In the genomic region with DNA sequence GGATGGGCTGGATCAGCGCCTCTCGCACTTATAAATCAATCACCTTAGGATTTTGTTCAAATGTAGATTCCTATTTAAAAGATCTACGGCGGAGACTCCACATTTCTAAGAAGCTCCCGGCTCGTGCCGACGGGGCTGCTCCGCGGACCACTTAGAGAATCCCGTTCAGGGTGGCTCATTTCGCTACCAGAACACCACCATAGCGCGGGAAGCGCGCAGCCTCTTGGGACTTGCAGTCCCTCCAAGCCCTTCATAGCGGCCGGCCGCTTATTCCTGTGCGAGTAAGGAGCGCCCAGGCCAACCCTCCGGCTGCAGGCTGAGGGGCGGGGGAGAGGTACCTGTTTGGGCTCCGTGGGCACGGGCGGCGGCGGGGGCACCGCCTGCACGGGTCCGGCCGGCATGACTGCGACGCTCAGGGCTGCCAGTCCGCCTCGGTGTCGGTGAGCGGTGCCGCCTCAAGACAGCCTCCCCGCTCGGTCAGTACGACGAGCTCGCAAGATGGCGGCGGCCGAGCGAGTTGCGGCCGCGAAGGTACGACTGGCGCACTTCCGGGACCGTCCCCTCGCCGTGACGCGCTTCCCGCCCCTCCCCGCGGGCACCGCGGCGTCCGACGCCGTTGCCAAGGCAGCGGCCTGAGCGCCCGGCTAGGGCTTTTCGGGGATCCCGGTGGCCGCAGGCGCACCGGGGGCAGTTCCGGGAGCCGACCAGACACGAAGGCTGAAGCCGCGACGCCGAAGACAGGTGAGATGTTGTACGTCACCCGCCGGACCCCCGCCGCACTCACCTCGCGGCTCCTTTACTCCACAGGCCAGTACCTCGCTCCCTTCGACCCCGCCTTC, we compare ENCODE assay signal across 1 cellular context.
TF ChIP-seq lines count a peak whose summit lies in the region.

TSS of gene CCDC157 (plus strand) at position 616 of the 839 bp plus-strand sequence. CDS start 8,994 bp downstream, outside the sequence.
A gene with protein sequence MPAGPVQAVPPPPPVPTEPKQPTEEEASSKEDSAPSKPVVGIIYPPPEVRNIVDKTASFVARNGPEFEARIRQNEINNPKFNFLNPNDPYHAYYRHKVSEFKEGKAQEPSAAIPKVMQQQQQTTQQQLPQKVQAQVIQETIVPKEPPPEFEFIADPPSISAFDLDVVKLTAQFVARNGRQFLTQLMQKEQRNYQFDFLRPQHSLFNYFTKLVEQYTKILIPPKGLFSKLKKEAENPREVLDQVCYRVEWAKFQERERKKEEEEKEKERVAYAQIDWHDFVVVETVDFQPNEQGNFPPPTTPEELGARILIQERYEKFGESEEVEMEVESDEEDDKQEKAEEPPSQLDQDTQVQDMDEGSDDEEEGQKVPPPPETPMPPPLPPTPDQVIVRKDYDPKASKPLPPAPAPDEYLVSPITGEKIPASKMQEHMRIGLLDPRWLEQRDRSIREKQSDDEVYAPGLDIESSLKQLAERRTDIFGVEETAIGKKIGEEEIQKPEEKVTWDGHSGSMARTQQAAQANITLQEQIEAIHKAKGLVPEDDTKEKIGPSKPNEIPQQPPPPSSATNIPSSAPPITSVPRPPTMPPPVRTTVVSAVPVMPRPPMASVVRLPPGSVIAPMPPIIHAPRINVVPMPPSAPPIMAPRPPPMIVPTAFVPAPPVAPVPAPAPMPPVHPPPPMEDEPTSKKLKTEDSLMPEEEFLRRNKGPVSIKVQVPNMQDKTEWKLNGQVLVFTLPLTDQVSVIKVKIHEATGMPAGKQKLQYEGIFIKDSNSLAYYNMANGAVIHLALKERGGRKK (minus strand): TSS at position 503 of the 839 bp plus-strand sequence. CDS start 102 bp downstream, at position 401.

TF ChIP-seq in HepG2, 621 proteins besides CTCF, POLR2A, EP300 and RAD21 (continued from another document and continues in another):
- TF ChIP-seq, protein P1, sequence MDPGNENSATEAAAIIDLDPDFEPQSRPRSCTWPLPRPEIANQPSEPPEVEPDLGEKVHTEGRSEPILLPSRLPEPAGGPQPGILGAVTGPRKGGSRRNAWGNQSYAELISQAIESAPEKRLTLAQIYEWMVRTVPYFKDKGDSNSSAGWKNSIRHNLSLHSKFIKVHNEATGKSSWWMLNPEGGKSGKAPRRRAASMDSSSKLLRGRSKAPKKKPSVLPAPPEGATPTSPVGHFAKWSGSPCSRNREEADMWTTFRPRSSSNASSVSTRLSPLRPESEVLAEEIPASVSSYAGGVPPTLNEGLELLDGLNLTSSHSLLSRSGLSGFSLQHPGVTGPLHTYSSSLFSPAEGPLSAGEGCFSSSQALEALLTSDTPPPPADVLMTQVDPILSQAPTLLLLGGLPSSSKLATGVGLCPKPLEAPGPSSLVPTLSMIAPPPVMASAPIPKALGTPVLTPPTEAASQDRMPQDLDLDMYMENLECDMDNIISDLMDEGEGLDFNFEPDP (CRISPR knock-in tag; conservative IDR thresholded peaks at IDR 0.05): no peak
- TF ChIP-seq ZSCAN25 (CRISPR knock-in tag; IDR thresholded peaks at IDR 0.05) (no peak), MAFG (CRISPR knock-in tag; IDR thresholded peaks at IDR 0.05) (no peak), USF2 (IDR thresholded peaks at IDR 0.05; ENCODE audit: low read depth, low read length) (no peak), USF2 (CRISPR knock-in tag; IDR thresholded peaks at IDR 0.05; ENCODE audit: borderline replicate concordance) (no peak; the same call in 1 of the 2 replicates), HES4 (CRISPR knock-in tag; IDR thresholded peaks at IDR 0.05; ENCODE audit: borderline replicate concordance) (peak; percentile 85), AHDC1 (CRISPR knock-in tag; IDR thresholded peaks at IDR 0.05; ENCODE audit: borderline replicate concordance) (no peak), ZNF549 (CRISPR knock-in tag; IDR thresholded peaks at IDR 0.05) (no peak), PPARG (CRISPR knock-in tag; conservative IDR thresholded peaks at IDR 0.05) (0 out of 2 replicates have a peak, but pooled peaks have one; percentile 38), FOXA3 (CRISPR knock-in tag; IDR thresholded peaks at IDR 0.05) (peak; percentile 54), NFYB (CRISPR knock-in tag; IDR thresholded peaks at IDR 0.05) (no peak), ZNF629 (CRISPR knock-in tag; conservative IDR thresholded peaks at IDR 0.05) (no peak; the same call in 1 of the 2 replicates), SRSF4 (IDR thresholded peaks at IDR 0.05; ENCODE audit: low read depth, low read length, poor library complexity, severe bottlenecking) (no peak), EEA1 (CRISPR knock-in tag; IDR thresholded peaks at IDR 0.05; ENCODE audit: borderline replicate concordance) (0 out of 2 replicates have a peak, but pooled peaks have one; percentile 90), IRX3 (CRISPR knock-in tag; IDR thresholded peaks at IDR 0.05; ENCODE audit: borderline replicate concordance, low read depth) (peak; percentile 88), ZHX1 (CRISPR knock-in tag; IDR thresholded peaks at IDR 0.05; ENCODE audit: low read depth) (peak; percentile 94), ZNF816 (CRISPR knock-in tag; IDR thresholded peaks at IDR 0.05; ENCODE audit: borderline replicate concordance) (peak; percentile 40; the same call in 1 of the 2 replicates), CENPT (CRISPR knock-in tag; IDR thresholded peaks at IDR 0.05; ENCODE audit: low read depth) (no peak), ZNF709 (CRISPR knock-in tag; IDR thresholded peaks at IDR 0.05) (peak; percentile 85; the same call in 1 of the 2 replicates), ZSCAN29 (CRISPR knock-in tag; conservative IDR thresholded peaks at IDR 0.05) (no peak), FOXC1 (CRISPR knock-in tag; IDR thresholded peaks at IDR 0.05; ENCODE audit: borderline replicate concordance) (peak; percentile 86), NFIC (IDR thresholded peaks at IDR 0.05; ENCODE audit: low read length) (no peak), POGK (CRISPR knock-in tag; conservative IDR thresholded peaks at IDR 0.05) (peak; percentile 94), ZNF30 (CRISPR knock-in tag; IDR thresholded peaks at IDR 0.05) (no peak), EED (CRISPR knock-in tag; IDR thresholded peaks at IDR 0.05) (0 out of 2 replicates have a peak, but pooled peaks have one; percentile 56), ARNT (IDR thresholded peaks at IDR 0.05) (no peak), IKZF5 (CRISPR knock-in tag; IDR thresholded peaks at IDR 0.05) (0 out of 2 replicates have a peak, but pooled peaks have one; percentile 63), ZNF510 (CRISPR knock-in tag; IDR thresholded peaks at IDR 0.05; ENCODE audit: low read depth) (0 out of 2 replicates have a peak, but pooled peaks have one; percentile 29), NFATC3 (CRISPR knock-in tag; IDR thresholded peaks at IDR 0.05) (no peak), IRF2 (CRISPR knock-in tag; IDR thresholded peaks at IDR 0.05) (peak; percentile 66; the same call in 1 of the 2 replicates), SMYD3 (CRISPR knock-in tag; IDR thresholded peaks at IDR 0.05) (no peak), DNMT3B (CRISPR knock-in tag; conservative IDR thresholded peaks at IDR 0.05) (0 out of 2 replicates have a peak, but pooled peaks have one; percentile 27), ZNF337 (CRISPR knock-in tag; IDR thresholded peaks at IDR 0.05; ENCODE audit: borderline replicate concordance, low read depth) (no peak), ISL2 (CRISPR knock-in tag; IDR thresholded peaks at IDR 0.05) (peak; percentile 76), MTA1 (CRISPR knock-in tag; IDR thresholded peaks at IDR 0.05; ENCODE audit: borderline replicate concordance) (no peak; the same call in 1 of the 2 replicates), ZNF790 (CRISPR knock-in tag; IDR thresholded peaks at IDR 0.05; ENCODE audit: borderline replicate concordance) (peak; percentile 77; the same call in 1 of the 2 replicates)
- TF ChIP-seq, protein P2, sequence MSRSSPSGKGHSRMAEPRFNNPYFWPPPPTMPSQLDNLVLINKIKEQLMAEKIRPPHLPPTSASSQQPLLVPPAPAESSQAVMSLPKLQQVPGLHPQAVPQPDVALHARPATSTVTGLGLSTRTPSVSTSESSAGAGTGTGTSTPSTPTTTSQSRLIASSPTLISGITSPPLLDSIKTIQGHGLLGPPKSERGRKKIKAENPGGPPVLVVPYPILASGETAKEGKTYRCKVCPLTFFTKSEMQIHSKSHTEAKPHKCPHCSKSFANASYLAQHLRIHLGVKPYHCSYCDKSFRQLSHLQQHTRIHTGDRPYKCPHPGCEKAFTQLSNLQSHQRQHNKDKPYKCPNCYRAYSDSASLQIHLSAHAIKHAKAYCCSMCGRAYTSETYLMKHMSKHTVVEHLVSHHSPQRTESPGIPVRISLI (CRISPR knock-in tag; IDR thresholded peaks at IDR 0.05; ENCODE audit: borderline replicate concordance): no peak
